In the genomic region with DNA sequence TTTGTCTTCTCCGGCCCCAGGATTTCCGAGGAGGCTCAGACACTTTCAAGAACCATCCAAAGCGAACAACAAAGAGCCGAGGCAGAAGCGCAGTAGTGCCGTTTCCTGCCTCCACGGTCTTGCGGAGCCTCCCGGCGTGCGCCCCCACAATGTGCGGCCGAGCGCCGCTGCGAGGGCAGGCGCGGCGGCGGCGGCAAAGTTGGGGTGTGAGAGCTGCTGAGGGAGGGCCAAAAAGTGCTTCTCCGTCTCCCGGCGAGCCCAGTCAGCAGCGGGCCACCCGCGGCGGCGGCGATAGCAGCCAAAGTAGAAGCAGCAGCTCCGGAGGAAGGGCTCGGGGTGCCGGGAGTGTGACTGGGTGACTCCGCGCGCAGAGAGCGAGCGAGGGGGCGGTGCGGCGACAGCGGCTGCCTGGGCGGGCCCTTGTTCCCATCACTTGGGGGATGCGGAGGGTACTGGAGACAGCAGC, we compare ENCODE assay signal across 8 cellular contexts.
A peak's percentile ranks its signal among the peaks of the same experiment; 100 is the strongest.
DNase-seq lines count a peak whose midpoint lies in the region; ATAC-seq and TF ChIP-seq lines count a peak whose summit lies in the region.

No MANE protein-coding gene starts in this region.

- H3K27me3 Mint-ChIP-seq in type B pancreatic cell = peaks cover 1% of the 10 kb centered on the region

- H3K4me3 Mint-ChIP-seq in type B pancreatic cell = no peak overlapping the region

- 0% methylated on average over 20 to 43 of the region's 44 CpGs for WGBS in mesodermal cell (ENCODE audit: insufficient coverage in 2 of 2), 2 experiments

- DNase-seq in GM03348 (ENCODE audit: low spot score) (peak; percentile 73), SK-N-DZ (ENCODE audit: low spot score) (peak; percentile 48), erythroblast (lab: John Stamatoyannopoulos, UW) (peak; percentile 61 to 63), type B pancreatic cell (ENCODE audit: extremely low spot score, unreplicated experiment) (peak; percentile 75), NCI-H1436 treated with DMSO at 0.1 percent for 48 hours (lab: John Stamatoyannopoulos, UW) (no peak)

- peaks cover 7% of the 10 kb centered on the region for H3K36me3 Mint-ChIP-seq in type B pancreatic cell

- H3K4me3 ChIP-seq in mesodermal cell (ENCODE audit: extremely low read depth, insufficient read depth, low read length, poor library complexity, severe bottlenecking) = peak overlapping the region; percentile 98

- H3K36me3 ChIP-seq in mesodermal cell (ENCODE audit: control insufficient read depth, insufficient read depth, low read length) = no peaks in the 10 kb centered on the region

- H3K4me1 ChIP-seq in mesodermal cell (ENCODE audit: control insufficient read depth, insufficient read depth, low read length, poor library complexity, severe bottlenecking) = no peaks in the 10 kb centered on the region

- H3K27ac Mint-ChIP-seq in type B pancreatic cell = no peak overlapping the region

- ATAC-seq in HG02678 (IDR thresholded peaks at IDR 0.05; ENCODE audit: unreplicated experiment) = peak; percentile 44
- ATAC-seq in GM18520 (IDR thresholded peaks at IDR 0.05; ENCODE audit: unreplicated experiment) = no peak

- H3K9me3 ChIP-seq in mesodermal cell (ENCODE audit: control insufficient read depth, low read length) = no peaks in the 10 kb centered on the region

- H3K27ac ChIP-seq in mesodermal cell (ENCODE audit: low read depth, low read length, severe bottlenecking) = peak overlapping the region; percentile 93

- TF ChIP-seq CTCF in type B pancreatic cell (conservative IDR thresholded peaks at IDR 0.05) = no peak

- H3K9me3 Mint-ChIP-seq in type B pancreatic cell = no peaks in the 10 kb centered on the region

- TF ChIP-seq POLR2A in erythroblast (IDR thresholded peaks at IDR 0.05; ENCODE audit: low read length) = no peak

- H3K4me1 Mint-ChIP-seq in type B pancreatic cell (ENCODE audit: unreplicated experiment) = peaks cover 9% of the 10 kb centered on the region
